20 cellular contexts compared by ENCODE assay signal in the genomic region with DNA sequence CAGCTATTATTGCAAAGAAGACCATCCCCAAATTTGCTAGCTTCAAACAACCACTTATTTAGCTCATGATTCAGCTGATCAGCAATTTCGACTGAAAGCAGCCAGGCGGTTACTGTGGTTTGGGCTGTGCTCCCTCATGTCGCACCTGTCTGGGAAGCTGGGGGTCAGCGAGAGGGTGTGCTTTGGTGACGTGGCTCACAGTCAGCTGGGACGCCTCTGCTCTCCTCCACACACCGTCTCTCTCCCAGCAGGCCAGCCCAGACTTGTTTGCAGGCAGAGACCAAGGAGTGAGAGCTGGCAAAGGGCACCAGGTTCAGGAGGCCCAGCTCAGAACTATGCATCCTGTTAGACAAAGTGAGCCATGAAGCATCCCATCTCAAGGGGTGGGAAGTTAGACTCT.
A peak's percentile ranks its signal among the peaks of the same experiment; 100 is the strongest.
DNase-seq lines count a peak whose midpoint lies in the region; ATAC-seq lines count a peak whose summit lies in the region.
"Had no signal": no experiment of that assay in that cellular context is flagged by ENCODE, and none has a peak within 500 bp of the region (broad histone marks: within the 10 kb centered on the region; RNA-seq: fewer than 3 reads in every experiment).

No MANE protein-coding gene starts in this region.

- DNase-seq in NCI-H1105 treated with DMSO at 0.1 percent for 48 hours (lab: John Stamatoyannopoulos, UW) (peak; percentile 73), activated T-cell treated with anti-CD3 and anti-CD28 coated beads for 4 hours (no peak)
- DNase-seq in T-helper 2 cell treated with Interferon-gamma antibody and Interleukin-4, amounts not matched to agents 5 μg/mL and 100 μg/mL, for 36 hours (ENCODE audit: low spot score), result no peak
- DNase-seq: activated CD4-positive, alpha-beta T cell treated with anti-CD3 and anti-CD28 coated beads, Interleukin-2, amount 50 U/mL, for 48 hours; activated effector memory CD4-positive, alpha-beta T cell treated with anti-CD3 and anti-CD28 coated beads, Interleukin-2, amount 50 U/mL, for 16 hours; DMS 273 treated with DMSO at 0.1 percent for 48 hours; effector CD4-positive, alpha-beta T cell; islet precursor cell; KG1; naive thymus-derived CD4-positive, alpha-beta T cell; NCI-H2029 treated with DMSO at 0.1 percent for 48 hours; retina; stimulated activated CD4-positive, alpha-beta T cell treated with anti-CD3 and anti-CD28 coated beads, Interleukin-4, amount 100 ng/mL, for 4 hours; stimulated activated naive CD4-positive, alpha-beta T cell treated with Interleukin-2 at 50 U/mL for 16 hours had no signal

- no peak overlapping the region for H3K27ac Mint-ChIP-seq in T-helper 2 cell treated with Interferon-gamma antibody and Interleukin-4, amounts not matched to agents 5 μg/mL and 100 μg/mL, for 36 hours
- H3K27ac Mint-ChIP-seq: naive thymus-derived CD4-positive, alpha-beta T cell had no signal

- peaks cover 18% of the 10 kb centered on the region for H3K9me3 ChIP-seq in BLaER1

- peak overlapping the region; percentile 46 for H3K4me2 ChIP-seq in BLaER1

- H3K4me3 Mint-ChIP-seq in T-helper 2 cell treated with Interferon-gamma antibody and Interleukin-4, amounts not matched to agents 5 μg/mL and 100 μg/mL, for 36 hours, result no peak overlapping the region
- H3K4me3 Mint-ChIP-seq: naive thymus-derived CD4-positive, alpha-beta T cell had no signal

- peak; percentile 48 for ATAC-seq in GM18870 (IDR thresholded peaks at IDR 0.05; ENCODE audit: unreplicated experiment)
- ATAC-seq in esophagus mucosa, result peak; percentile 97
- no peak for ATAC-seq in HG03457 (IDR thresholded peaks at IDR 0.05; ENCODE audit: unreplicated experiment)
- ATAC-seq in GM21576 (IDR thresholded peaks at IDR 0.05; ENCODE audit: unreplicated experiment), result no peak
- ATAC-seq: naive thymus-derived CD4-positive, alpha-beta T cell; Panc1 had no signal

- H3K27ac ChIP-seq in BLaER1, result no peak overlapping the region

- peaks cover 17% of the 10 kb centered on the region for H3K4me1 ChIP-seq in BLaER1

- no peaks in the 10 kb centered on the region for H3K9me3 Mint-ChIP-seq in T-helper 2 cell treated with Interferon-gamma antibody and Interleukin-4, amounts not matched to agents 5 μg/mL and 100 μg/mL, for 36 hours

- H3K4me3 ChIP-seq in BLaER1, result no peak overlapping the region

- H3K27me3 ChIP-seq in BLaER1, result no peaks in the 10 kb centered on the region

- H3K9ac ChIP-seq in BLaER1, result peak overlapping the region; percentile 8; the same call in 1 of the 2 replicates

- H4K20me1 ChIP-seq in BLaER1, result no peaks in the 10 kb centered on the region

- no peaks in the 10 kb centered on the region for H3K36me3 Mint-ChIP-seq in T-helper 2 cell treated with Interferon-gamma antibody and Interleukin-4, amounts not matched to agents 5 μg/mL and 100 μg/mL, for 36 hours (ENCODE audit: low read depth)
- H3K36me3 Mint-ChIP-seq: naive thymus-derived CD4-positive, alpha-beta T cell had no signal

- H3K4me1 Mint-ChIP-seq in T-helper 2 cell treated with Interferon-gamma antibody and Interleukin-4, amounts not matched to agents 5 μg/mL and 100 μg/mL, for 36 hours (ENCODE audit: low read depth), result no peaks in the 10 kb centered on the region

- H3K27me3 Mint-ChIP-seq in T-helper 2 cell treated with Interferon-gamma antibody and Interleukin-4, amounts not matched to agents 5 μg/mL and 100 μg/mL, for 36 hours (ENCODE audit: low read depth), result peaks cover 3% of the 10 kb centered on the region

- H3K36me3 ChIP-seq in BLaER1, result no peaks in the 10 kb centered on the region

Comparison
In these comparisons a context has a peak if more than half of its experiments do, and no peak if none do; other contexts are left out.
1. ATAC-seq: peak in GM18870 (single experiment) and esophagus mucosa (single experiment); none in HG03457 (single experiment) and GM21576 (single experiment).